15 cellular contexts compared by ENCODE assay signal in the genomic region with DNA sequence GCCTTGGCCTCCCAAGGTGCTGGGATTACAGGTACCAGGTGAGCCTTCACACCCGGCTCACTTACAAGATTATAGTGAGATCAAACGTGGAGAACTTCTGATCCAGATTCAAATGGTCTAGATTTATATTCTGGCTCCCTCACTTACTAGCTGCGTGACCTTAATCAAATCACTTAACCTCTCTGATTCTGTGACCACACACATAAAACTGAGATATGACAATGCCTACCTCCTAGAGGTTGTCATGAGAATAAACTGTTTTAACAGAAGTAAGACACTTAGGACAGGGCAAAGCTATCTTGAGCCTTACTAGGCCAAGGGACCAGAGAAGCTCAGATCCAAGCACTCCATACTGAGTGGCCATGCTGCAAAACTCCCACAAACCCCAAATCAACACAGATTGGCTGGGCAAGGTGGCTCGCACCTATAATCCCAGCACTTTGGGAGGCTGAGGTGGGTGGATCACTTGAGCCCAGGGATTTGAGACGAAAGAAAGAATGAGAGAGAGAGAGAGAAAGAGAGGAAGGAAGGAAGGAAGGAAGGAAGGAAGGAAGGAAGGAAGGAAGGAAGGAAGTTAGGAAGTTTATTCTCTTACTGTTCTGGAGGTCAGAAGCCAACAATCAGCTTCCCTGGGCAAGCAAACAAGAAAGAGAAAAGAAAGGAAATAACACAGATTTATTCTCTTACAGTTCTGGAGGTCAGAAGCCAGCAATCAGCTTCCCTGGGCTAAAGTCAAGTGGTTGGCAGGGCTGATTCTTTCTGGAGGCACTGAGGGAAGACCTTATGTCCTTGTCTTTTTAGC. TPM values are rescaled to one million over a fixed set of nuclear protein-coding genes. Genes with fewer than 3 reads are reported as not detected.
DNase-seq lines count a peak whose midpoint lies in the region; ATAC-seq, FAIRE-seq and TF ChIP-seq lines count a peak whose summit lies in the region.
"Had no signal": no experiment of that assay in that cellular context is flagged by ENCODE, and none has a peak within 500 bp of the region (broad histone marks: within the 10 kb centered on the region; RNA-seq: fewer than 3 reads in every experiment).

No MANE protein-coding gene starts in this region.

- no peaks in the 10 kb centered on the region for H3K27me3 ChIP-seq in MM.1S (replicated peaks; ENCODE audit: insufficient read depth, low read length)
- H3K27me3 ChIP-seq in osteoblast (ENCODE audit: insufficient read depth, low read length) = peaks cover 2% of the 10 kb centered on the region

- H3K4me3 ChIP-seq in MM.1S (ENCODE audit: low read length) = no peak overlapping the region
- H3K4me3 ChIP-seq in osteoblast (ENCODE audit: insufficient read depth, low read length) = no peak overlapping the region
- H3K4me3 ChIP-seq: lung had no signal

- CTCF ChIA-PET in activated CD8-positive, alpha-beta T cell treated with anti-CD3 and anti-CD28 coated beads, Interleukin-2, amount 10 ng/mL, durations not matched to agents 7 days and 5 days (lab: Charles Lee) = interaction anchor here (0.8 to 3.5 kb wide), 6 partner anchors 13 to 160 kb away, joined by 3 to 20 read pairs (median 3); no protein-coding TSS in a partner anchor

- POLR2A ChIA-PET in activated CD8-positive, alpha-beta T cell treated with anti-CD3 and anti-CD28 coated beads, Interleukin-2, amount 10 ng/mL, durations not matched to agents 7 days and 5 days (lab: Charles Lee) = no interaction called here

- ATAC-seq in activated CD8-positive, alpha-beta T cell treated with anti-CD3 and anti-CD28 coated beads, Interleukin-2, amount 10 ng/mL, durations not matched to agents 7 days and 5 days = no peak
- ATAC-seq in stimulated activated effector memory CD8-positive, alpha-beta T cell treated with anti-CD3 and anti-CD28 coated beads, Interleukin-12 subunit alpha, Interleukin-12 subunit beta, amount 100 ng/mL, for 72 hours = peak; percentile 74
- ATAC-seq in GM21367 (IDR thresholded peaks at IDR 0.05; ENCODE audit: unreplicated experiment) = no peak
- ATAC-seq: sciatic nerve had no signal

- peak overlapping the region; percentile 85 for H3K4me2 ChIP-seq in MM.1S (ENCODE audit: low read depth, low read length)
- no peak overlapping the region for H3K4me2 ChIP-seq in osteoblast (ENCODE audit: insufficient read depth, low read length)

- peaks cover 2% of the 10 kb centered on the region for H3K27me3 Mint-ChIP-seq in activated CD8-positive, alpha-beta T cell treated with anti-CD3 and anti-CD28 coated beads, Interleukin-2, amount 10 ng/mL, durations not matched to agents 7 days and 5 days (ENCODE audit: low read depth)

- peak overlapping the region; percentile 98 for H3K27ac ChIP-seq in MM.1S (ENCODE audit: low read length)
- H3K27ac ChIP-seq in osteoblast (ENCODE audit: low read depth, low read length) = no peak overlapping the region

- no peak for FAIRE-seq in D721Med (lab: Jason Lieb, UNC)
- FAIRE-seq: endothelial cell of umbilical vein, H54 had no signal

- H4K20me1 ChIP-seq in MM.1S (ENCODE audit: insufficient read depth, low read length) = no peaks in the 10 kb centered on the region
- no peaks in the 10 kb centered on the region for H4K20me1 ChIP-seq in osteoblast (ENCODE audit: insufficient read depth, low read length)

- DNase-seq in activated CD8-positive, alpha-beta memory T cell treated with anti-CD3 and anti-CD28 coated beads for 24 hours = peak; percentile 46
- no peak for DNase-seq in activated CD8-positive, alpha-beta memory T cell treated with anti-CD3 and anti-CD28 coated beads, Interleukin-2, amount 50 U/mL, for 4 hours
- DNase-seq in MM.1S = peak; percentile 75
- no peak for DNase-seq in activated CD8-positive, alpha-beta T cell treated with anti-CD3 and anti-CD28 coated beads, Interleukin-2, amount 10 ng/mL, durations not matched to agents 7 days and 5 days
- DNase-seq in stimulated activated effector memory CD8-positive, alpha-beta T cell treated with anti-CD3 and anti-CD28 coated beads, Interleukin-12 subunit alpha, Interleukin-12 subunit beta, amount 100 ng/mL, for 72 hours (ENCODE audit: low spot score in 2 of 2) = peak in 1 of 2 donors; percentile 48
- DNase-seq in D721Med (ENCODE audit: insufficient read length, low spot score) = no peak
- no peak for DNase-seq in osteoblast (ENCODE audit: insufficient read length, low spot score, missing footprints)
- DNase-seq: caudate nucleus; NCI-H146; stimulated activated CD4-positive, alpha-beta T cell treated with anti-CD3 and anti-CD28 coated beads, Interleukin-2, amount 100 ng/mL, for 48 hours had no signal

- H2AFZ ChIP-seq in MM.1S (ENCODE audit: low read length) = peak overlapping the region; percentile 33; the same call in 1 of the 2 replicates
- no peak overlapping the region for H2AFZ ChIP-seq in osteoblast (ENCODE audit: low read length)

- H3K4me1 Mint-ChIP-seq in activated CD8-positive, alpha-beta T cell treated with anti-CD3 and anti-CD28 coated beads, Interleukin-2, amount 10 ng/mL, durations not matched to agents 7 days and 5 days (ENCODE audit: low read depth) = peaks cover 49% of the 10 kb centered on the region
- H3K4me1 Mint-ChIP-seq in stimulated activated effector memory CD8-positive, alpha-beta T cell treated with anti-CD3 and anti-CD28 coated beads, Interleukin-12 subunit alpha, Interleukin-12 subunit beta, amount 100 ng/mL, for 72 hours = peaks cover 31% of the 10 kb centered on the region

- H3K36me3 ChIP-seq in MM.1S (replicated peaks; ENCODE audit: insufficient read depth, low read length) (no peaks in the 10 kb centered on the region), osteoblast (ENCODE audit: insufficient read depth, low read length) (no peaks in the 10 kb centered on the region)

- H3K9ac ChIP-seq in MM.1S (ENCODE audit: low read length) = peak overlapping the region; percentile 71; the same call in 1 of the 2 replicates

- H3K79me2 ChIP-seq in MM.1S (ENCODE audit: low read length) = peaks cover 30% of the 10 kb centered on the region
- no peaks in the 10 kb centered on the region for H3K79me2 ChIP-seq in osteoblast (ENCODE audit: insufficient read depth, low read length)

- H3K27ac Mint-ChIP-seq in activated CD8-positive, alpha-beta T cell treated with anti-CD3 and anti-CD28 coated beads, Interleukin-2, amount 10 ng/mL, durations not matched to agents 7 days and 5 days = peak overlapping the region; percentile 71
- peak overlapping the region; percentile 94 for H3K27ac Mint-ChIP-seq in stimulated activated effector memory CD8-positive, alpha-beta T cell treated with anti-CD3 and anti-CD28 coated beads, Interleukin-12 subunit alpha, Interleukin-12 subunit beta, amount 100 ng/mL, for 72 hours

- no peak overlapping the region for H3K4me3 Mint-ChIP-seq in activated CD8-positive, alpha-beta T cell treated with anti-CD3 and anti-CD28 coated beads, Interleukin-2, amount 10 ng/mL, durations not matched to agents 7 days and 5 days
- H3K4me3 Mint-ChIP-seq in stimulated activated effector memory CD8-positive, alpha-beta T cell treated with anti-CD3 and anti-CD28 coated beads, Interleukin-12 subunit alpha, Interleukin-12 subunit beta, amount 100 ng/mL, for 72 hours = peak overlapping the region; percentile 38

- no peaks in the 10 kb centered on the region for H3K9me3 ChIP-seq in MM.1S (replicated peaks; ENCODE audit: insufficient read depth, low read length)
- H3K9me3 ChIP-seq in osteoblast (ENCODE audit: low read depth, low read length) = no peaks in the 10 kb centered on the region

- peaks cover 59% of the 10 kb centered on the region for H3F3A ChIP-seq in MM.1S (ENCODE audit: insufficient read depth, low read length)

- H3K9me3 Mint-ChIP-seq in activated CD8-positive, alpha-beta T cell treated with anti-CD3 and anti-CD28 coated beads, Interleukin-2, amount 10 ng/mL, durations not matched to agents 7 days and 5 days (ENCODE audit: insufficient read depth) = no peaks in the 10 kb centered on the region
- no peaks in the 10 kb centered on the region for H3K9me3 Mint-ChIP-seq in stimulated activated effector memory CD8-positive, alpha-beta T cell treated with anti-CD3 and anti-CD28 coated beads, Interleukin-12 subunit alpha, Interleukin-12 subunit beta, amount 100 ng/mL, for 72 hours

- H3K36me3 Mint-ChIP-seq in activated CD8-positive, alpha-beta T cell treated with anti-CD3 and anti-CD28 coated beads, Interleukin-2, amount 10 ng/mL, durations not matched to agents 7 days and 5 days (ENCODE audit: low read depth) = no peaks in the 10 kb centered on the region
- no peaks in the 10 kb centered on the region for H3K36me3 Mint-ChIP-seq in stimulated activated effector memory CD8-positive, alpha-beta T cell treated with anti-CD3 and anti-CD28 coated beads, Interleukin-12 subunit alpha, Interleukin-12 subunit beta, amount 100 ng/mL, for 72 hours

- TF ChIP-seq CTCF in MM.1S (IDR thresholded peaks at IDR 0.05; ENCODE audit: low read length) = peak; percentile 32
- no peak for TF ChIP-seq CTCF in D721Med (IDR thresholded peaks at IDR 0.05; ENCODE audit: insufficient read depth, missing control alignments)
- no peak for TF ChIP-seq CTCF in osteoblast (IDR thresholded peaks at IDR 0.05; ENCODE audit: extremely low read depth, low read depth, low read length)

- no peaks in the 10 kb centered on the region for H3K9me2 ChIP-seq in MM.1S (replicated peaks; ENCODE audit: insufficient read depth, low read length)

- peaks cover 51% of the 10 kb centered on the region for H3K4me1 ChIP-seq in MM.1S (ENCODE audit: low read length)
- peaks cover 9% of the 10 kb centered on the region for H3K4me1 ChIP-seq in osteoblast (ENCODE audit: insufficient read depth, low read length)

RNA-seq across cellular contexts. Expression of gene MAP3K10, which starts 46.1 kb away (rescaled TPM):
- 10 to 100 TPM; 16.2 to 18.4 TPM for total RNA-seq in activated CD8-positive, alpha-beta T cell treated with anti-CD3 and anti-CD28 coated beads, Interleukin-2, amount 10 ng/mL, durations not matched to agents 7 days and 5 days
- 8.3 and 9.8 TPM in 2 replicates for total RNA-seq in osteoblast

RNA-seq across cellular contexts. Expression of gene ZNF780A, which starts 54.4 kb away (rescaled TPM):
- 10 to 100 TPM; 17.9 to 21.6 TPM for total RNA-seq in activated CD8-positive, alpha-beta T cell treated with anti-CD3 and anti-CD28 coated beads, Interleukin-2, amount 10 ng/mL, durations not matched to agents 7 days and 5 days
- total RNA-seq in osteoblast = 15.9 and 17.7 TPM in 2 replicates

Comparison
In these comparisons a context has a peak if more than half of its experiments do, and no peak if none do; other contexts are left out.
1. DNase-seq: peak in activated CD8-positive, alpha-beta memory T cell treated with anti-CD3 and anti-CD28 coated beads for 24 hours (single experiment) and MM.1S (single experiment); none in activated CD8-positive, alpha-beta memory T cell treated with anti-CD3 and anti-CD28 coated beads, Interleukin-2, amount 50 U/mL, for 4 hours (single experiment), activated CD8-positive, alpha-beta T cell treated with anti-CD3 and anti-CD28 coated beads, Interleukin-2, amount 10 ng/mL, durations not matched to agents 7 days and 5 days (single experiment), D721Med (single experiment) and osteoblast (single experiment).